In genomic region chr3:37494206-37494605, GRCh38 we compare ENCODE assay signal across 20 cellular contexts. TPM values are rescaled to one million over a fixed set of nuclear protein-coding genes. Genes with fewer than 3 reads are reported as not detected.
DNase-seq lines count a peak whose midpoint lies in the region; ATAC-seq, FAIRE-seq and TF ChIP-seq lines count a peak whose summit lies in the region.
"Had no signal": no experiment of that assay in that cellular context is flagged by ENCODE, and none has a peak within 500 bp of the region (broad histone marks: within the 10 kb centered on the region; RNA-seq: fewer than 3 reads in every experiment).

No MANE protein-coding gene starts in this region.

- DNase-seq in GM03348 (ENCODE audit: low spot score): peak; percentile 55
- DNase-seq in astrocyte (ENCODE audit: low read depth): no peak
- DNase-seq in islet precursor cell: peak; percentile 64
- no peak for DNase-seq in SW 1271 (lab: John Stamatoyannopoulos, UW)
- no peak for DNase-seq in SJCRH30
- DNase-seq: amniotic stem cell; DND-41; erythroblast; H7; NCI-H1105; NCI-H2227 treated with DMSO at 0.1 percent for 48 hours; NK-92 treated with Interleukin-12 subunit alpha and Interleukin-12 subunit beta, amount 100 ng/mL, for 24 hours; stimulated activated CD4-positive, alpha-beta T cell treated with anti-CD3 and anti-CD28 coated beads, Interleukin-4, amount 100 ng/mL, for 1 hour; uterus had no signal

- H3K27me3 Mint-ChIP-seq in astrocyte (ENCODE audit: low read depth, unreplicated experiment): peaks cover 14% of the 10 kb centered on the region

- H3K9me3 Mint-ChIP-seq in astrocyte (ENCODE audit: unreplicated experiment): peaks cover 7% of the 10 kb centered on the region
- H3K9me3 Mint-ChIP-seq: activated T-helper 17 cell treated with anti-CD3 and anti-CD28 coated beads, Interleukin-2, amount 50 U/mL, for 72 hours; nephron had no signal

- peaks cover 4% of the 10 kb centered on the region for H3K36me3 Mint-ChIP-seq in astrocyte (ENCODE audit: low read depth, unreplicated experiment)

- H3K36me3 ChIP-seq in astrocyte (ENCODE audit: insufficient read depth, low read length) (no peaks in the 10 kb centered on the region), stomach smooth muscle (ENCODE audit: control insufficient read depth in 2 of 2, insufficient read depth in 2 of 2, low read length in 2 of 2) (peaks cover 6 to 18% of the 10 kb centered on the region in 2 donors), SJCRH30 (no peaks in the 10 kb centered on the region)
- H3K36me3 ChIP-seq: uterus had no signal

- no peak for TF ChIP-seq CTCF in astrocyte (IDR thresholded peaks at IDR 0.05; ENCODE audit: insufficient read depth, low read depth, low read length)

- no peak overlapping the region for H3K4me2 ChIP-seq in astrocyte (ENCODE audit: low read length)

- no peaks in the 10 kb centered on the region for H4K20me1 ChIP-seq in astrocyte (ENCODE audit: insufficient read depth, low read length)

- no peaks in the 10 kb centered on the region for H3K79me2 ChIP-seq in astrocyte (ENCODE audit: insufficient read depth, low read length)

- H3K4me3 ChIP-seq in astrocyte (ENCODE audit: insufficient read depth, low read depth, low read length) (no peak overlapping the region), stomach smooth muscle (ENCODE audit: low read length in 2 of 2) (no peak overlapping the region), SJCRH30 (no peak overlapping the region)
- H3K4me3 ChIP-seq: uterus had no signal

- no peak overlapping the region for H3K9ac ChIP-seq in astrocyte (ENCODE audit: low read length)
- H3K9ac ChIP-seq in stomach smooth muscle (ENCODE audit: low read length in 2 of 2): no peak overlapping the region

- H3K27ac Mint-ChIP-seq in astrocyte (ENCODE audit: unreplicated experiment): peak overlapping the region; percentile 63
- H3K27ac Mint-ChIP-seq: activated T-helper 17 cell treated with anti-CD3 and anti-CD28 coated beads, Interleukin-2, amount 50 U/mL, for 72 hours; nephron had no signal

- no peak overlapping the region for H2AFZ ChIP-seq in astrocyte (ENCODE audit: low read depth, low read length)

- H3K27me3 ChIP-seq in astrocyte (ENCODE audit: insufficient read depth, low read length) (no peaks in the 10 kb centered on the region), stomach smooth muscle (ENCODE audit: control insufficient read depth in 1 of 2, insufficient read depth in 2 of 2, low read length in 2 of 2) (no peaks in the 10 kb centered on the region), SJCRH30 (no peaks in the 10 kb centered on the region)
- H3K27me3 ChIP-seq: uterus had no signal

- no peaks in the 10 kb centered on the region for H3K4me1 ChIP-seq in astrocyte (ENCODE audit: insufficient read depth, low read length)
- H3K4me1 ChIP-seq in stomach smooth muscle (ENCODE audit: control insufficient read depth, insufficient read depth, low read length): peaks cover 12% of the 10 kb centered on the region
- no peaks in the 10 kb centered on the region for H3K4me1 ChIP-seq in SJCRH30
- H3K4me1 ChIP-seq: uterus had no signal

- no peak for ATAC-seq in GM21528 (IDR thresholded peaks at IDR 0.05; ENCODE audit: low FRiP score, unreplicated experiment)
- ATAC-seq in GM21526 (IDR thresholded peaks at IDR 0.05; ENCODE audit: low FRiP score, unreplicated experiment): no peak
- ATAC-seq: activated T-helper 17 cell treated with anti-CD3 and anti-CD28 coated beads, Interleukin-2, amount 50 U/mL, for 72 hours had no signal

- no peak for FAIRE-seq in astrocyte (lab: Jason Lieb, UNC)
- FAIRE-seq: TTC549 had no signal

- peaks cover 22% of the 10 kb centered on the region for H3K4me1 Mint-ChIP-seq in astrocyte (ENCODE audit: low read depth, unreplicated experiment)
- H3K4me1 Mint-ChIP-seq: activated T-helper 17 cell treated with anti-CD3 and anti-CD28 coated beads, Interleukin-2, amount 50 U/mL, for 72 hours had no signal

- H3K4me3 Mint-ChIP-seq in astrocyte (ENCODE audit: unreplicated experiment): no peak overlapping the region
- H3K4me3 Mint-ChIP-seq: activated T-helper 17 cell treated with anti-CD3 and anti-CD28 coated beads, Interleukin-2, amount 50 U/mL, for 72 hours; nephron had no signal

- H3K9me3 ChIP-seq in astrocyte (ENCODE audit: insufficient read depth, low read depth, low read length) (no peaks in the 10 kb centered on the region), stomach smooth muscle (ENCODE audit: control insufficient read depth in 2 of 2, low read length in 2 of 2) (no peaks in the 10 kb centered on the region), SJCRH30 (replicated peaks) (no peaks in the 10 kb centered on the region)
- H3K9me3 ChIP-seq: uterus had no signal

- no peak overlapping the region for H3K27ac ChIP-seq in astrocyte (ENCODE audit: low read depth, low read length)
- H3K27ac ChIP-seq in stomach smooth muscle (ENCODE audit: low read length): peak overlapping the region; percentile 49
- H3K27ac ChIP-seq in SJCRH30: no peak overlapping the region

RNA-seq across cellular contexts. Expression of gene ITGA9, which starts 42.3 kb away (rescaled TPM):
- 3.9 and 5.9 TPM in 2 replicates for total RNA-seq in astrocyte
- total RNA-seq in SJCRH30 (2014; rRNA removed; shearing (Covaris generic)): 0.06 and 0.08 TPM in 2 replicates

Comparison
In these comparisons a context has a peak if more than half of its experiments do, and no peak if none do; other contexts are left out.
1. DNase-seq: peak in GM03348 (single experiment) and islet precursor cell (single experiment); none in astrocyte (single experiment), SW 1271 (0 of 2) and SJCRH30 (0 of 2).